Comparison of ENCODE assay signal across 1 cellular context in genomic region chr4:3205995-3206394, GRCh38.
TF ChIP-seq lines count a peak whose summit lies in the region.

No MANE protein-coding gene starts in this region.

TF ChIP-seq in HepG2, 621 proteins besides CTCF, POLR2A, EP300 and RAD21 (continues in another document):
- no peak for TF ChIP-seq ZNF274 (CRISPR knock-in tag; IDR thresholded peaks at IDR 0.05)
- no peak for TF ChIP-seq RAD51 (IDR thresholded peaks at IDR 0.05; ENCODE audit: borderline replicate concordance)
- no peak for TF ChIP-seq ZNF20 (CRISPR knock-in tag; IDR thresholded peaks at IDR 0.05)
- peak; percentile 74 for TF ChIP-seq FOXP4 (CRISPR knock-in tag; IDR thresholded peaks at IDR 0.05)
- no peak for TF ChIP-seq POLR2AphosphoS5 (IDR thresholded peaks at IDR 0.05; ENCODE audit: low read depth, low read length)
- TF ChIP-seq ZMYM2 (CRISPR knock-in tag; IDR thresholded peaks at IDR 0.05): no peak
- TF ChIP-seq ZNF354B (CRISPR knock-in tag; IDR thresholded peaks at IDR 0.05): no peak
- peak; percentile 56 for TF ChIP-seq MED8 (CRISPR knock-in tag; IDR thresholded peaks at IDR 0.05; ENCODE audit: insufficient replicate concordance)
- peak; percentile 93 for TF ChIP-seq PAXIP1 (CRISPR knock-in tag; conservative IDR thresholded peaks at IDR 0.05)
- TF ChIP-seq, protein P1, sequence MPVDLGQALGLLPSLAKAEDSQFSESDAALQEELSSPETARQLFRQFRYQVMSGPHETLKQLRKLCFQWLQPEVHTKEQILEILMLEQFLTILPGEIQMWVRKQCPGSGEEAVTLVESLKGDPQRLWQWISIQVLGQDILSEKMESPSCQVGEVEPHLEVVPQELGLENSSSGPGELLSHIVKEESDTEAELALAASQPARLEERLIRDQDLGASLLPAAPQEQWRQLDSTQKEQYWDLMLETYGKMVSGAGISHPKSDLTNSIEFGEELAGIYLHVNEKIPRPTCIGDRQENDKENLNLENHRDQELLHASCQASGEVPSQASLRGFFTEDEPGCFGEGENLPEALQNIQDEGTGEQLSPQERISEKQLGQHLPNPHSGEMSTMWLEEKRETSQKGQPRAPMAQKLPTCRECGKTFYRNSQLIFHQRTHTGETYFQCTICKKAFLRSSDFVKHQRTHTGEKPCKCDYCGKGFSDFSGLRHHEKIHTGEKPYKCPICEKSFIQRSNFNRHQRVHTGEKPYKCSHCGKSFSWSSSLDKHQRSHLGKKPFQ (CRISPR knock-in tag; IDR thresholded peaks at IDR 0.05; ENCODE audit: insufficient replicate concordance): no peak
- no peak for TF ChIP-seq ETV6 (CRISPR knock-in tag; conservative IDR thresholded peaks at IDR 0.05)
- TF ChIP-seq FOXM1 (CRISPR knock-in tag; IDR thresholded peaks at IDR 0.05): no peak
- no peak for TF ChIP-seq SP2 (CRISPR knock-in tag; IDR thresholded peaks at IDR 0.05)
- TF ChIP-seq, protein P2, sequence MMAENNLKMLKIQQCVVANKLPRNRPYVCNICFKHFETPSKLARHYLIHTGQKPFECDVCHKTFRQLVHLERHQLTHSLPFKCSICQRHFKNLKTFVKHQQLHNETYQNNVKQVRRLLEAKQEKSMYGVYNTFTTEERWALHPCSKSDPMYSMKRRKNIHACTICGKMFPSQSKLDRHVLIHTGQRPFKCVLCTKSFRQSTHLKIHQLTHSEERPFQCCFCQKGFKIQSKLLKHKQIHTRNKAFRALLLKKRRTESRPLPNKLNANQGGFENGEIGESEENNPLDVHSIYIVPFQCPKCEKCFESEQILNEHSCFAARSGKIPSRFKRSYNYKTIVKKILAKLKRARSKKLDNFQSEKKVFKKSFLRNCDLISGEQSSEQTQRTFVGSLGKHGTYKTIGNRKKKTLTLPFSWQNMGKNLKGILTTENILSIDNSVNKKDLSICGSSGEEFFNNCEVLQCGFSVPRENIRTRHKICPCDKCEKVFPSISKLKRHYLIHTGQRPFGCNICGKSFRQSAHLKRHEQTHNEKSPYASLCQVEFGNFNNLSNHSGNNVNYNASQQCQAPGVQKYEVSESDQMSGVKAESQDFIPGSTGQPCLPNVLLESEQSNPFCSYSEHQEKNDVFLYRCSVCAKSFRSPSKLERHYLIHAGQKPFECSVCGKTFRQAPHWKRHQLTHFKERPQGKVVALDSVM (CRISPR knock-in tag; IDR thresholded peaks at IDR 0.05): no peak
- TF ChIP-seq SOX5 (CRISPR knock-in tag; IDR thresholded peaks at IDR 0.05; ENCODE audit: borderline replicate concordance): peak; percentile 47; the same call in 1 of the 2 replicates
- TF ChIP-seq, protein P3, sequence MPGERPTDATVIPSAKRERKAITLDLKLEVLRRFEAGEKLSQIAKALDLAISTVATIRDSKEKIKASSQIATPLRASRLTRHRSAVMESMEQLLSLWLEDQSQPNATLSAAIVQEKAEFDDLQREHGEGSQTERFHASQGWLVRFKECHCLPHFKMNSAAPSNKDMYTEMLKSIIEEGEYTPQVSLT (CRISPR knock-in tag; IDR thresholded peaks at IDR 0.05; ENCODE audit: borderline replicate concordance, low read depth): no peak
- TF ChIP-seq, protein P4, sequence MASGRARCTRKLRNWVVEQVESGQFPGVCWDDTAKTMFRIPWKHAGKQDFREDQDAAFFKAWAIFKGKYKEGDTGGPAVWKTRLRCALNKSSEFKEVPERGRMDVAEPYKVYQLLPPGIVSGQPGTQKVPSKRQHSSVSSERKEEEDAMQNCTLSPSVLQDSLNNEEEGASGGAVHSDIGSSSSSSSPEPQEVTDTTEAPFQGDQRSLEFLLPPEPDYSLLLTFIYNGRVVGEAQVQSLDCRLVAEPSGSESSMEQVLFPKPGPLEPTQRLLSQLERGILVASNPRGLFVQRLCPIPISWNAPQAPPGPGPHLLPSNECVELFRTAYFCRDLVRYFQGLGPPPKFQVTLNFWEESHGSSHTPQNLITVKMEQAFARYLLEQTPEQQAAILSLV (CRISPR knock-in tag; IDR thresholded peaks at IDR 0.05; ENCODE audit: borderline replicate concordance): 0 out of 2 replicates have a peak, but pooled peaks have one; percentile 21
- TF ChIP-seq MZF1 (CRISPR knock-in tag; IDR thresholded peaks at IDR 0.05; ENCODE audit: borderline replicate concordance): no peak
- no peak for TF ChIP-seq GPN1 (CRISPR knock-in tag; IDR thresholded peaks at IDR 0.05; ENCODE audit: borderline replicate concordance)
- TF ChIP-seq, protein P5, sequence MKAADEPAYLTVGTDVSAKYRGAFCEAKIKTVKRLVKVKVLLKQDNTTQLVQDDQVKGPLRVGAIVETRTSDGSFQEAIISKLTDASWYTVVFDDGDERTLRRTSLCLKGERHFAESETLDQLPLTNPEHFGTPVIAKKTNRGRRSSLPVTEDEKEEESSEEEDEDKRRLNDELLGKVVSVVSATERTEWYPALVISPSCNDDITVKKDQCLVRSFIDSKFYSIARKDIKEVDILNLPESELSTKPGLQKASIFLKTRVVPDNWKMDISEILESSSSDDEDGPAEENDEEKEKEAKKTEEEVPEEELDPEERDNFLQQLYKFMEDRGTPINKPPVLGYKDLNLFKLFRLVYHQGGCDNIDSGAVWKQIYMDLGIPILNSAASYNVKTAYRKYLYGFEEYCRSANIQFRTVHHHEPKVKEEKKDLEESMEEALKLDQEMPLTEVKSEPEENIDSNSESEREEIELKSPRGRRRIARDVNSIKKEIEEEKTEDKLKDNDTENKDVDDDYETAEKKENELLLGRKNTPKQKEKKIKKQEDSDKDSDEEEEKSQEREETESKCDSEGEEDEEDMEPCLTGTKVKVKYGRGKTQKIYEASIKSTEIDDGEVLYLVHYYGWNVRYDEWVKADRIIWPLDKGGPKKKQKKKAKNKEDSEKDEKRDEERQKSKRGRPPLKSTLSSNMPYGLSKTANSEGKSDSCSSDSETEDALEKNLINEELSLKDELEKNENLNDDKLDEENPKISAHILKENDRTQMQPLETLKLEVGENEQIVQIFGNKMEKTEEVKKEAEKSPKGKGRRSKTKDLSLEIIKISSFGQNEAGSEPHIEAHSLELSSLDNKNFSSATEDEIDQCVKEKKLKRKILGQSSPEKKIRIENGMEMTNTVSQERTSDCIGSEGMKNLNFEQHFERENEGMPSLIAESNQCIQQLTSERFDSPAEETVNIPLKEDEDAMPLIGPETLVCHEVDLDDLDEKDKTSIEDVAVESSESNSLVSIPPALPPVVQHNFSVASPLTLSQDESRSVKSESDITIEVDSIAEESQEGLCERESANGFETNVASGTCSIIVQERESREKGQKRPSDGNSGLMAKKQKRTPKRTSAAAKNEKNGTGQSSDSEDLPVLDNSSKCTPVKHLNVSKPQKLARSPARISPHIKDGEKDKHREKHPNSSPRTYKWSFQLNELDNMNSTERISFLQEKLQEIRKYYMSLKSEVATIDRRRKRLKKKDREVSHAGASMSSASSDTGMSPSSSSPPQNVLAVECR (CRISPR knock-in tag; IDR thresholded peaks at IDR 0.05; ENCODE audit: borderline replicate concordance): no peak; the same call in 1 of the 2 replicates
- TF ChIP-seq LCORL (IDR thresholded peaks at IDR 0.05): no peak
- TF ChIP-seq LCORL (CRISPR knock-in tag; IDR thresholded peaks at IDR 0.05): peak; percentile 75; the same call in 1 of the 2 replicates
- TF ChIP-seq, protein P6, sequence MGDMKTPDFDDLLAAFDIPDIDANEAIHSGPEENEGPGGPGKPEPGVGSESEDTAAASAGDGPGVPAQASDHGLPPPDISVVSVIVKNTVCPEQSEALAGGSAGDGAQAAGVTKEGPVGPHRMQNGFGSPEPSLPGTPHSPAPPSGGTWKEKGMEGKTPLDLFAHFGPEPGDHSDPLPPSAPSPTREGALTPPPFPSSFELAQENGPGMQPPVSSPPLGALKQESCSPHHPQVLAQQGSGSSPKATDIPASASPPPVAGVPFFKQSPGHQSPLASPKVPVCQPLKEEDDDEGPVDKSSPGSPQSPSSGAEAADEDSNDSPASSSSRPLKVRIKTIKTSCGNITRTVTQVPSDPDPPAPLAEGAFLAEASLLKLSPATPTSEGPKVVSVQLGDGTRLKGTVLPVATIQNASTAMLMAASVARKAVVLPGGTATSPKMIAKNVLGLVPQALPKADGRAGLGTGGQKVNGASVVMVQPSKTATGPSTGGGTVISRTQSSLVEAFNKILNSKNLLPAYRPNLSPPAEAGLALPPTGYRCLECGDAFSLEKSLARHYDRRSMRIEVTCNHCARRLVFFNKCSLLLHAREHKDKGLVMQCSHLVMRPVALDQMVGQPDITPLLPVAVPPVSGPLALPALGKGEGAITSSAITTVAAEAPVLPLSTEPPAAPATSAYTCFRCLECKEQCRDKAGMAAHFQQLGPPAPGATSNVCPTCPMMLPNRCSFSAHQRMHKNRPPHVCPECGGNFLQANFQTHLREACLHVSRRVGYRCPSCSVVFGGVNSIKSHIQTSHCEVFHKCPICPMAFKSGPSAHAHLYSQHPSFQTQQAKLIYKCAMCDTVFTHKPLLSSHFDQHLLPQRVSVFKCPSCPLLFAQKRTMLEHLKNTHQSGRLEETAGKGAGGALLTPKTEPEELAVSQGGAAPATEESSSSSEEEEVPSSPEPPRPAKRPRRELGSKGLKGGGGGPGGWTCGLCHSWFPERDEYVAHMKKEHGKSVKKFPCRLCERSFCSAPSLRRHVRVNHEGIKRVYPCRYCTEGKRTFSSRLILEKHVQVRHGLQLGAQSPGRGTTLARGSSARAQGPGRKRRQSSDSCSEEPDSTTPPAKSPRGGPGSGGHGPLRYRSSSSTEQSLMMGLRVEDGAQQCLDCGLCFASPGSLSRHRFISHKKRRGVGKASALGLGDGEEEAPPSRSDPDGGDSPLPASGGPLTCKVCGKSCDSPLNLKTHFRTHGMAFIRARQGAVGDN (CRISPR knock-in tag; IDR thresholded peaks at IDR 0.05): peak; percentile 97
- TF ChIP-seq, protein P7, sequence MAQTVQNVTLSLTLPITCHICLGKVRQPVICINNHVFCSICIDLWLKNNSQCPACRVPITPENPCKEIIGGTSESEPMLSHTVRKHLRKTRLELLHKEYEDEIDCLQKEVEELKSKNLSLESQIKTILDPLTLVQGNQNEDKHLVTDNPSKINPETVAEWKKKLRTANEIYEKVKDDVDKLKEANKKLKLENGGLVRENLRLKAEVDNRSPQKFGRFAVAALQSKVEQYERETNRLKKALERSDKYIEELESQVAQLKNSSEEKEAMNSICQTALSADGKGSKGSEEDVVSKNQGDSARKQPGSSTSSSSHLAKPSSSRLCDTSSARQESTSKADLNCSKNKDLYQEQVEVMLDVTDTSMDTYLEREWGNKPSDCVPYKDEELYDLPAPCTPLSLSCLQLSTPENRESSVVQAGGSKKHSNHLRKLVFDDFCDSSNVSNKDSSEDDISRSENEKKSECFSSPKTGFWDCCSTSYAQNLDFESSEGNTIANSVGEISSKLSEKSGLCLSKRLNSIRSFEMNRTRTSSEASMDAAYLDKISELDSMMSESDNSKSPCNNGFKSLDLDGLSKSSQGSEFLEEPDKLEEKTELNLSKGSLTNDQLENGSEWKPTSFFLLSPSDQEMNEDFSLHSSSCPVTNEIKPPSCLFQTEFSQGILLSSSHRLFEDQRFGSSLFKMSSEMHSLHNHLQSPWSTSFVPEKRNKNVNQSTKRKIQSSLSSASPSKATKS (CRISPR knock-in tag; IDR thresholded peaks at IDR 0.05): no peak
- 0 out of 2 replicates have a peak, but pooled peaks have one; percentile 33 for TF ChIP-seq POLR2G (IDR thresholded peaks at IDR 0.05; ENCODE audit: low read depth, low read length)
